31 cellular contexts compared by ENCODE assay signal in the genomic region with DNA sequence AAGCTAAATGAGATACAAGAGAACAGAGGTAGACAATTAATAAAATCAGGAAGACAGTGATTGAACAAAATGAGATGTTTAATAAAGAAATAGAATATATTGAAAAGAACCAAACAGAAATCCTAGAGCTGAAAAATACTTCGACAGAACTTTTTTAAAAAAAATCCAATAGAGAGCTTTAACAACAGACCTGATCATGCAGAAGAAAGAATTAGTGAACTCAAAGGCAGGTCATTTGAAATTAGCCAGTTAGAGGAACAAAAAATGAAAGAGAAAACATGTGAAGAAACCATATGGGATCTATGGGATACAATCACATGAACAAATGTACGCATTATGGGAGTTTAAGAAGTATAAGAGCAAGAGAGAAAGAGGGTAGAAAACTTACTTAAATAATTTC. TPM values are rescaled to one million over a fixed set of nuclear protein-coding genes. Genes with fewer than 3 reads are reported as not detected.
"Had no signal": no experiment of that assay in that cellular context is flagged by ENCODE, and none has a peak within 500 bp of the region (broad histone marks: within the 10 kb centered on the region; RNA-seq: fewer than 3 reads in every experiment).

No MANE protein-coding gene starts in this region.

- H2AFZ ChIP-seq: parathyroid adenoma had no signal

- H3K4me3 ChIP-seq: ovary, psoas muscle, skin epidermis, smooth muscle cell, spleen, suprapubic skin, testis, tibial artery, transverse colon, upper lobe of right lung, uterus had no signal

- H3K27ac ChIP-seq: ovary, parathyroid adenoma, psoas muscle, skin epidermis, spleen, suprapubic skin, testis, tibial artery, transverse colon, upper lobe of right lung, uterus had no signal

- H3K9ac ChIP-seq: parathyroid adenoma had no signal

- H3K27me3 ChIP-seq: ovary, spleen, suprapubic skin, testis, tibial artery, transverse colon, upper lobe of right lung, uterus had no signal

- H3K9me3 ChIP-seq: ovary, testis had no signal

- H3K4me1 ChIP-seq: parathyroid adenoma, psoas muscle, spleen, suprapubic skin, testis, transverse colon, upper lobe of right lung, uterus had no signal

- H3K4me2 ChIP-seq: smooth muscle cell had no signal

- H3K79me2 ChIP-seq: parathyroid adenoma had no signal

- DNase-seq: nephron progenitor cell; occipital lobe; ovary; psoas muscle; right cardiac atrium; spleen; stimulated activated CD4-positive, alpha-beta T cell treated with anti-CD3 and anti-CD28 coated beads, Interleukin-12 subunit alpha, Interleukin-12 subunit beta, amount 100 ng/mL, for 4 hours; stimulated activated CD4-positive, alpha-beta T cell treated with anti-CD3 and anti-CD28 coated beads, Interleukin-1b, Interleukin-23, amount 100 ng/mL, for 48 hours; stimulated activated CD4-positive, alpha-beta T cell treated with anti-CD3 and anti-CD28 coated beads, Interleukin-4, amount 100 ng/mL, for 1 hour; stimulated activated CD4-positive, alpha-beta T cell treated with anti-CD3 and anti-CD28 coated beads, Interleukin-4, amount 100 ng/mL, for 4 hours; stimulated activated CD8-positive, alpha-beta memory T cell treated with anti-CD3 and anti-CD28 coated beads, Interleukin-4, amount 100 ng/mL, for 48 hours; stimulated activated naive CD4-positive, alpha-beta T cell; stimulated activated naive CD8-positive, alpha-beta T cell treated with anti-CD3 and anti-CD28 coated beads, Interleukin-15, amount 100 ng/mL, for 72 hours; stimulated activated naive CD8-positive, alpha-beta T cell treated with anti-CD3 and anti-CD28 coated beads, Interleukin-15, Interleukin-2, amounts not matched to agents 100 U/mL and 50 U/mL, for 24 hours; substantia nigra; testis; tibial artery; transverse colon; upper lobe of right lung; uterus had no signal

- H3K27me3 Mint-ChIP-seq: progenitor cell of endocrine pancreas, type B pancreatic cell had no signal

- H3K4me3 Mint-ChIP-seq: naive thymus-derived CD8-positive, alpha-beta T cell; natural killer cell treated with Interleukin-12 subunit alpha and Interleukin-12 subunit beta and Interleukin-15 and Interleukin-18, amount 100 ng/mL, for 72 hours; nephron progenitor cell; neural crest cell; stimulated activated memory B cell treated with anti-CD40 and anti-IgM and Interleukin-4, amounts not matched to agents 10 μg/mL and 1 μg/mL and 100 μg/mL, for 72 hours; stimulated activated naive CD8-positive, alpha-beta T cell treated with anti-CD3 and anti-CD28 coated beads, Interleukin-15, amount 100 ng/mL, for 72 hours; type B pancreatic cell had no signal

- H3K27ac Mint-ChIP-seq: naive thymus-derived CD8-positive, alpha-beta T cell; natural killer cell treated with Interleukin-12 subunit alpha and Interleukin-12 subunit beta and Interleukin-15 and Interleukin-18, amount 100 ng/mL, for 72 hours; nephron progenitor cell; progenitor cell of endocrine pancreas; stimulated activated memory B cell treated with anti-CD40 and anti-IgM and Interleukin-4, amounts not matched to agents 10 μg/mL and 1 μg/mL and 100 μg/mL, for 72 hours; stimulated activated naive CD8-positive, alpha-beta T cell treated with anti-CD3 and anti-CD28 coated beads, Interleukin-15, amount 100 ng/mL, for 72 hours; type B pancreatic cell had no signal

- H3K4me1 Mint-ChIP-seq: naive thymus-derived CD8-positive, alpha-beta T cell; nephron progenitor cell; neural crest cell; stimulated activated memory B cell treated with anti-CD40 and anti-IgM and Interleukin-4, amounts not matched to agents 10 μg/mL and 1 μg/mL and 100 μg/mL, for 72 hours; stimulated activated naive CD8-positive, alpha-beta T cell treated with anti-CD3 and anti-CD28 coated beads, Interleukin-15, amount 100 ng/mL, for 72 hours had no signal

- H3K36me3 ChIP-seq: ovary, spleen, suprapubic skin, tibial artery, transverse colon, upper lobe of right lung, uterus had no signal

- H3K36me3 Mint-ChIP-seq: type B pancreatic cell had no signal

- ATAC-seq: naive thymus-derived CD8-positive, alpha-beta T cell; natural killer cell treated with Interleukin-12 subunit alpha and Interleukin-12 subunit beta and Interleukin-15 and Interleukin-18, amount 100 ng/mL, for 72 hours; psoas muscle; right cardiac atrium; sciatic nerve; stimulated activated memory B cell treated with anti-CD40 and anti-IgM and Interleukin-4, amounts not matched to agents 10 μg/mL and 1 μg/mL and 100 μg/mL, for 72 hours; stimulated activated naive CD8-positive, alpha-beta T cell treated with anti-CD3 and anti-CD28 coated beads, Interleukin-15, amount 100 ng/mL, for 72 hours; stimulated activated naive CD8-positive, alpha-beta T cell treated with anti-CD3 and anti-CD28 coated beads, Interleukin-15, Interleukin-2, amounts not matched to agents 100 U/mL and 50 U/mL, for 24 hours; upper lobe of right lung had no signal

RNA-seq across cellular contexts. Expression of a gene that starts 37.3 kb away (rescaled TPM):
- total RNA-seq: naive thymus-derived CD8-positive, alpha-beta T cell; natural killer cell treated with Interleukin-12 subunit alpha and Interleukin-12 subunit beta and Interleukin-15 and Interleukin-18, amount 100 ng/mL, for 72 hours had no signal
- polyA plus RNA-seq: naive thymus-derived CD8-positive, alpha-beta T cell had no signal
